ENCODE assay signal across 21 cellular contexts in genomic region chr14:23650506-23650905, GRCh38. TPM values are rescaled to one million over a fixed set of nuclear protein-coding genes. Genes with fewer than 3 reads are reported as not detected.
"Had no signal": no experiment of that assay in that cellular context is flagged by ENCODE, and none has a peak within 500 bp of the region (broad histone marks: within the 10 kb centered on the region; RNA-seq: fewer than 3 reads in every experiment).

No MANE protein-coding gene starts in this region.

- H3K9me3 ChIP-seq: SJCRH30 had no signal

- H3K4me3 ChIP-seq: K562, SJCRH30 had no signal

- H3K9ac ChIP-seq: KMS-11 had no signal

- H3K27ac ChIP-seq: KMS-11, RWPE1, SJCRH30 had no signal

- FAIRE-seq: K562, RCC 7860 had no signal

- H3K4me1 ChIP-seq: SJCRH30 had no signal

- H3K36me3 ChIP-seq: SJCRH30 had no signal

- DNase-seq: Kasumi-1, MM.1S, NCI-H1092 treated with DMSO at 0.1 percent for 48 hours, NCI-H1436, NCI-H187, NCI-H2029, NCI-H2081 treated with DMSO at 0.1 percent for 48 hours, NCI-H2171, NCI-H226, NCI-H446, NCI-H510A, NCI-H524 treated with DMSO at 0.1 percent for 48 hours, NCI-H69, NCI-H774, SHP77, SJCRH30 had no signal

- H3K4me2 ChIP-seq: KMS-11 had no signal

RNA-seq across cellular contexts. Expression of gene DHRS2, which starts 14.3 kb away (rescaled TPM):
- polyA plus RNA-seq: IgD-negative memory B cell had no signal
